Comparison of ENCODE assay signal across 8 cellular contexts in genomic region chr11:57456960-57457642, GRCh38. TPM values are rescaled to one million over a fixed set of nuclear protein-coding genes. Genes with fewer than 3 reads are reported as not detected.
DNase-seq lines count a peak whose midpoint lies in the region; ATAC-seq lines count a peak whose summit lies in the region.

No MANE protein-coding gene starts in this region.

- DNase-seq in AG20443 (ENCODE audit: low spot score) (peak; percentile 93), NCI-H748 (lab: John Stamatoyannopoulos, UW; ENCODE audit: unreplicated experiment) (peak; percentile 81), ecto neural progenitor cell (ENCODE audit: low spot score) (peak; percentile 92), lung microvascular endothelial cell (ENCODE audit: low read depth in 2 of 2) (peak; percentile 85)
- DNase-seq in activated CD4-positive, alpha-beta T cell treated with anti-CD3 and anti-CD28 coated beads, Interleukin-2, amount 50 U/mL, for 48 hours, result peak; percentile 83 to 86
- DNase-seq in stimulated activated CD8-positive, alpha-beta memory T cell treated with anti-CD3 and anti-CD28 coated beads, Interleukin-15, amount 100 ng/mL, for 24 hours (ENCODE audit: low read depth), result peak; percentile 48

- ATAC-seq in GM18870 (IDR thresholded peaks at IDR 0.05; ENCODE audit: unreplicated experiment) (peak; percentile 56), HG03280 (IDR thresholded peaks at IDR 0.05; ENCODE audit: unreplicated experiment) (peak; percentile 71)

RNA-seq across cellular contexts. Expression of gene RTN4RL2, which starts 3.2 kb away (rescaled TPM):
- total RNA-seq in lung microvascular endothelial cell, result under 0.01 and 0.20 TPM in 2 replicates

RNA-seq across cellular contexts. Expression of gene SLC43A3, which starts 30.2 kb away (rescaled TPM):
- 19.4 and 38.7 TPM in 2 replicates for total RNA-seq in lung microvascular endothelial cell

RNA-seq across cellular contexts. Expression of gene SLC43A1, which starts 58.4 kb away (rescaled TPM):
- total RNA-seq in lung microvascular endothelial cell, result 9.6 and 16.9 TPM in 2 replicates

Comparison
In these comparisons a context has a peak if more than half of its experiments do, and no peak if none do; other contexts are left out.
1. Peak in every context shown above with its lines: DNase-seq and ATAC-seq.